In the genomic region with DNA sequence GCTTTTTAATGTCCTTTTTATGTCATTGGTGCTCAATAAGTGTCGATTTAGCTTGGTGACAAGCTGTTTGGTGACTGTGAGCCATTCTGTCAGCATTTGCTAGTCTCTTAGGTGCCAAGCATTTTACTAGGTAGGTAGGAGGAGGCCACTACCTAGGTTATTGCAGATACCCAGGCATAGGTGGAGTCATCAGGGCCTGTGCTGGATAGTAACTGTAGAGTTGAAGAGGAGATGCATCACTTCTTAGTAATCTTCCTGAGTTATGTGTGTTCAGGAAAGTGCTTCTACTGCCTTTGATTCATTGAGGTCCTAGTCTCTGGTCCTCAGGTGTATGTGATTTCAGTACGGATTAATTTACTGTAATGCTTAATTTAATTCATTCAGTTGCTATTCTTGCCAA, we compare ENCODE assay signal across 27 cellular contexts. TPM values are rescaled to one million over a fixed set of nuclear protein-coding genes. Genes with fewer than 3 reads are reported as not detected.
DNase-seq lines count a peak whose midpoint lies in the region; ATAC-seq and TF ChIP-seq lines count a peak whose summit lies in the region.
"Had no signal": no experiment of that assay in that cellular context is flagged by ENCODE, and none has a peak within 500 bp of the region (broad histone marks: within the 10 kb centered on the region; RNA-seq: fewer than 3 reads in every experiment).

No MANE protein-coding gene starts in this region.

- no peaks in the 10 kb centered on the region for H3K27me3 Mint-ChIP-seq in CD4-positive, CD25-positive, alpha-beta regulatory T cell
- no peaks in the 10 kb centered on the region for H3K27me3 Mint-ChIP-seq in T-cell
- H3K27me3 Mint-ChIP-seq: IgD-negative memory B cell had no signal

- no peak for DNase-seq in activated CD4-positive, CD25-positive, alpha-beta regulatory T cell treated with anti-CD3 and anti-CD28 coated beads, Interleukin-2, amount 50 U/mL, for 72 hours
- DNase-seq in CD4-positive, CD25-positive, alpha-beta regulatory T cell = no peak
- DNase-seq in T-cell = no peak
- peak in 1 of 2 donors; percentile 64 for DNase-seq in foreskin keratinocyte
- DNase-seq in G401 (ENCODE audit: low spot score) = no peak
- no peak for DNase-seq in NCI-H1417 (lab: John Stamatoyannopoulos, UW)
- DNase-seq in foreskin fibroblast = no peak
- DNase-seq: activated CD8-positive, alpha-beta T cell treated with anti-CD3 and anti-CD28 coated beads, Interleukin-2, amount 10 ng/mL, durations not matched to agents 7 days and 5 days; amygdala; CD8-positive, alpha-beta T cell; DMS53; esophagus squamous epithelium; GDM1; H7; hippocampal formation; left lung; NCI-H1092 treated with DMSO at 0.1 percent for 48 hours; NCI-H1930; NCI-H526 treated with DMSO at 0.1 percent for 48 hours; nucleus accumbens; stimulated activated CD4-positive, alpha-beta T cell treated with anti-CD3 and anti-CD28 coated beads, Interleukin-15, amount 100 ng/mL, for 24 hours; stimulated activated naive CD4-positive, alpha-beta T cell treated with Interleukin-2 at 50 U/mL for 16 hours; SW 1271 had no signal

- CTCF ChIA-PET in T-cell (lab: Charles Lee) = interaction anchor here (0.9 to 1.0 kb wide), 2 partner anchors 8 kb away, joined by 3 read pairs; no protein-coding TSS in a partner anchor

- H3K9me3 Mint-ChIP-seq in CD4-positive, CD25-positive, alpha-beta regulatory T cell = no peaks in the 10 kb centered on the region
- H3K9me3 Mint-ChIP-seq in T-cell = no peaks in the 10 kb centered on the region
- H3K9me3 Mint-ChIP-seq: CD8-positive, alpha-beta T cell; IgD-negative memory B cell had no signal

- in situ Hi-C loops in G401 (cut with HindIII; ENCODE audit: low sequenced_read_pairs) = no loop called here

- peak; percentile 17 for TF ChIP-seq CTCF in foreskin keratinocyte (conservative IDR thresholded peaks at IDR 0.05)
- TF ChIP-seq CTCF in foreskin fibroblast (IDR thresholded peaks at IDR 0.05; ENCODE audit: low read depth, low read length) = no peak

- ATAC-seq in activated CD4-positive, CD25-positive, alpha-beta regulatory T cell treated with anti-CD3 and anti-CD28 coated beads, Interleukin-2, amount 50 U/mL, for 24 hours = peak; percentile 17 to 67
- no peak for ATAC-seq in CD4-positive, CD25-positive, alpha-beta regulatory T cell (ENCODE audit: low read depth in 2 of 2)
- ATAC-seq in T-cell (replicated peaks in 1 of 4) = no peak
- peak; percentile 90 for ATAC-seq in foreskin keratinocyte
- ATAC-seq: activated CD8-positive, alpha-beta T cell treated with anti-CD3 and anti-CD28 coated beads, Interleukin-2, amount 10 ng/mL, durations not matched to agents 7 days and 5 days; CD8-positive, alpha-beta T cell; left lung had no signal

- no peak overlapping the region for H3K27ac ChIP-seq in CD4-positive, CD25-positive, alpha-beta regulatory T cell (ENCODE audit: insufficient read depth, low read length, poor library complexity, severe bottlenecking)
- no peak overlapping the region for H3K27ac ChIP-seq in foreskin keratinocyte
- H3K27ac ChIP-seq: 22Rv1, coronary artery, esophagus squamous epithelium, left lung had no signal

- no peaks in the 10 kb centered on the region for H3K9me3 ChIP-seq in CD4-positive, CD25-positive, alpha-beta regulatory T cell (ENCODE audit: control insufficient read depth in 2 of 2, low read length in 2 of 2)
- H3K9me3 ChIP-seq: esophagus squamous epithelium, left lung had no signal

- peak overlapping the region in 2 of 3 donors; percentile 49 to 89 for H3K27ac Mint-ChIP-seq in CD4-positive, CD25-positive, alpha-beta regulatory T cell
- H3K27ac Mint-ChIP-seq in T-cell = peak overlapping the region; percentile 19 to 25

- H3K4me3 ChIP-seq in CD4-positive, CD25-positive, alpha-beta regulatory T cell (ENCODE audit: low read depth, low read length) = no peak overlapping the region
- H3K4me3 ChIP-seq in foreskin fibroblast (ENCODE audit: low read depth in 1 of 2, low read length in 2 of 2) = no peak overlapping the region
- H3K4me3 ChIP-seq: coronary artery, esophagus squamous epithelium, left lung had no signal

- peaks cover 12% of the 10 kb centered on the region for H3K36me3 Mint-ChIP-seq in CD4-positive, CD25-positive, alpha-beta regulatory T cell
- H3K36me3 Mint-ChIP-seq in T-cell = peaks cover 24% of the 10 kb centered on the region

- POLR2A ChIA-PET in T-cell (lab: Charles Lee) = interaction anchor here in 1 of 2 donors (0.6 kb wide), 1 partner anchor 12 kb away, joined by 5 read pairs; no protein-coding TSS in a partner anchor

- H3K4me3 Mint-ChIP-seq in CD4-positive, CD25-positive, alpha-beta regulatory T cell = peak overlapping the region in 1 of 4 donors; percentile 8
- H3K4me3 Mint-ChIP-seq in T-cell = no peak overlapping the region
- H3K4me3 Mint-ChIP-seq: activated CD8-positive, alpha-beta T cell treated with anti-CD3 and anti-CD28 coated beads, Interleukin-2, amount 10 ng/mL, durations not matched to agents 7 days and 5 days; CD8-positive, alpha-beta T cell had no signal

- H3K4me1 ChIP-seq in CD4-positive, CD25-positive, alpha-beta regulatory T cell (ENCODE audit: control insufficient read depth, insufficient read depth, low read length, poor library complexity, severe bottlenecking) = peaks cover 9% of the 10 kb centered on the region
- peaks cover 14% of the 10 kb centered on the region for H3K4me1 ChIP-seq in foreskin keratinocyte

- no peaks in the 10 kb centered on the region for H3K27me3 ChIP-seq in CD4-positive, CD25-positive, alpha-beta regulatory T cell (ENCODE audit: control insufficient read depth, insufficient read depth, low read length)
- no peaks in the 10 kb centered on the region for H3K27me3 ChIP-seq in foreskin keratinocyte
- H3K27me3 ChIP-seq: esophagus squamous epithelium, left lung had no signal

- peaks cover 12% of the 10 kb centered on the region for H3K36me3 ChIP-seq in CD4-positive, CD25-positive, alpha-beta regulatory T cell (ENCODE audit: control insufficient read depth, insufficient read depth, low read length)

- H3K4me1 Mint-ChIP-seq in CD4-positive, CD25-positive, alpha-beta regulatory T cell = peaks cover 37 to 88% (median 49%) of the 10 kb centered on the region in 4 donors
- H3K4me1 Mint-ChIP-seq in T-cell = peaks cover 72 to 84% (median 79%) of the 10 kb centered on the region in 3 donors

RNA-seq across cellular contexts. Expression of a gene that starts 17.7 kb away (rescaled TPM):
- 112 TPM for total RNA-seq in CD4-positive, CD25-positive, alpha-beta regulatory T cell
- polyA plus RNA-seq in CD4-positive, CD25-positive, alpha-beta regulatory T cell = 10 to 100 TPM; 64.0 to 95.1 (median 79.0) TPM
- total RNA-seq in T-cell (100 to 1,000 TPM in 3 of 5 donors, 10 to 100 TPM in 2; 80.4 to 122 (median 104) TPM), foreskin keratinocyte (86.1 and 88.4 TPM in 2 replicates)
- 35.6 and 44.9 TPM in 2 replicates for polyA plus RNA-seq in foreskin keratinocyte
- 54.2 and 82.0 TPM in 2 replicates for total RNA-seq in G401 (2014; rRNA removed; shearing (Covaris generic))

Comparison
In these comparisons a context has a peak if more than half of its experiments do, and no peak if none do; other contexts are left out.
1. ATAC-seq: peak in activated CD4-positive, CD25-positive, alpha-beta regulatory T cell treated with anti-CD3 and anti-CD28 coated beads, Interleukin-2, amount 50 U/mL, for 24 hours (2 of 2) and foreskin keratinocyte (single experiment); none in CD4-positive, CD25-positive, alpha-beta regulatory T cell (0 of 2) and T-cell (0 of 4).